8 cellular contexts compared by ENCODE assay signal in genomic region chr11:66418168-66418985, GRCh38. TPM values are rescaled to one million over a fixed set of nuclear protein-coding genes. Genes with fewer than 3 reads are reported as not detected.
DNase-seq lines count a peak whose midpoint lies in the region; ATAC-seq and TF ChIP-seq lines count a peak whose summit lies in the region.

No MANE protein-coding gene starts in this region.

- H3K27ac ChIP-seq in CD4-positive, CD25-positive, alpha-beta regulatory T cell (ENCODE audit: insufficient read depth, low read length, poor library complexity, severe bottlenecking) = no peak overlapping the region
- H3K27ac ChIP-seq in OCI-LY3 (ENCODE audit: low read length) = no peak overlapping the region

- H3K27me3 Mint-ChIP-seq in CD4-positive, CD25-positive, alpha-beta regulatory T cell = peaks cover 38% of the 10 kb centered on the region
- H3K27me3 Mint-ChIP-seq in stimulated activated memory B cell treated with anti-CD40 and anti-IgM and Interleukin-4, amounts not matched to agents 10 μg/mL and 1 μg/mL and 100 μg/mL, for 72 hours = peaks cover 63% of the 10 kb centered on the region

- H3K4me1 Mint-ChIP-seq in CD4-positive, CD25-positive, alpha-beta regulatory T cell = peaks cover 2 to 13% (median 4%) of the 10 kb centered on the region in 4 donors
- peaks cover 18% of the 10 kb centered on the region for H3K4me1 Mint-ChIP-seq in stimulated activated memory B cell treated with anti-CD40 and anti-IgM and Interleukin-4, amounts not matched to agents 10 μg/mL and 1 μg/mL and 100 μg/mL, for 72 hours

- H3K79me2 ChIP-seq in OCI-LY3 (ENCODE audit: low read length) = no peaks in the 10 kb centered on the region

- H3K36me3 ChIP-seq in CD4-positive, CD25-positive, alpha-beta regulatory T cell (ENCODE audit: control insufficient read depth, insufficient read depth, low read length) = no peaks in the 10 kb centered on the region
- no peaks in the 10 kb centered on the region for H3K36me3 ChIP-seq in OCI-LY3 (replicated peaks; ENCODE audit: low read depth, low read length)

- no peak overlapping the region for H3K27ac Mint-ChIP-seq in CD4-positive, CD25-positive, alpha-beta regulatory T cell
- H3K27ac Mint-ChIP-seq in stimulated activated memory B cell treated with anti-CD40 and anti-IgM and Interleukin-4, amounts not matched to agents 10 μg/mL and 1 μg/mL and 100 μg/mL, for 72 hours = no peak overlapping the region

- H3K4me3 Mint-ChIP-seq in CD4-positive, CD25-positive, alpha-beta regulatory T cell = peak overlapping the region in 2 of 4 donors; percentile 42 to 57
- peak overlapping the region; percentile 5 for H3K4me3 Mint-ChIP-seq in stimulated activated memory B cell treated with anti-CD40 and anti-IgM and Interleukin-4, amounts not matched to agents 10 μg/mL and 1 μg/mL and 100 μg/mL, for 72 hours

- H3K36me3 Mint-ChIP-seq in CD4-positive, CD25-positive, alpha-beta regulatory T cell = no peaks in the 10 kb centered on the region
- H3K36me3 Mint-ChIP-seq in stimulated activated memory B cell treated with anti-CD40 and anti-IgM and Interleukin-4, amounts not matched to agents 10 μg/mL and 1 μg/mL and 100 μg/mL, for 72 hours = no peaks in the 10 kb centered on the region

- no peaks in the 10 kb centered on the region for H3K4me1 ChIP-seq in CD4-positive, CD25-positive, alpha-beta regulatory T cell (ENCODE audit: control insufficient read depth, insufficient read depth, low read length, poor library complexity, severe bottlenecking)
- H3K4me1 ChIP-seq in OCI-LY3 (ENCODE audit: low read length) = 0 out of 2 replicates have a peak, but pooled peaks cover 6% of the 10 kb centered on the region

- H3K9me3 ChIP-seq in CD4-positive, CD25-positive, alpha-beta regulatory T cell (ENCODE audit: control insufficient read depth in 2 of 2, low read length in 2 of 2) = no peaks in the 10 kb centered on the region
- no peaks in the 10 kb centered on the region for H3K9me3 ChIP-seq in OCI-LY3 (ENCODE audit: insufficient read depth, low read length)

- peaks cover 47% of the 10 kb centered on the region for H4K20me1 ChIP-seq in OCI-LY3 (ENCODE audit: insufficient read depth, low read length)

- H3K4me2 ChIP-seq in OCI-LY3 (ENCODE audit: low read length) = no peak overlapping the region

- peak in 2 of 3 donors; percentile 41 to 60 for DNase-seq in CD4-positive, CD25-positive, alpha-beta regulatory T cell
- DNase-seq in HPDE6-E6E7 (ENCODE audit: extremely low spot score) = peak; percentile 95
- peak; percentile 86 for DNase-seq in activated CD8-positive, alpha-beta memory T cell treated with anti-CD3 and anti-CD28 coated beads, Interleukin-2, amount 50 U/mL, for 48 hours
- DNase-seq in epidermal melanocyte (ENCODE audit: insufficient read length, low spot score) = peak; percentile 67
- DNase-seq in myocyte (ENCODE audit: low read depth) = peak; percentile 97

- peak; percentile 29 to 35 for ATAC-seq in CD4-positive, CD25-positive, alpha-beta regulatory T cell (ENCODE audit: low read depth in 2 of 2)
- ATAC-seq in stimulated activated memory B cell treated with anti-CD40 and anti-IgM and Interleukin-4, amounts not matched to agents 10 μg/mL and 1 μg/mL and 100 μg/mL, for 72 hours = peak; percentile 75
- ATAC-seq in GM19455 (IDR thresholded peaks at IDR 0.05; ENCODE audit: unreplicated experiment) = no peak

- H2AFZ ChIP-seq in OCI-LY3 (ENCODE audit: low read depth, low read length) = no peak overlapping the region

- H3K9ac ChIP-seq in OCI-LY3 (ENCODE audit: low read length) = no peak overlapping the region

- peaks cover 0 to 6% (median 0%) of the 10 kb centered on the region in 7 donors for H3K9me3 Mint-ChIP-seq in CD4-positive, CD25-positive, alpha-beta regulatory T cell
- H3K9me3 Mint-ChIP-seq in stimulated activated memory B cell treated with anti-CD40 and anti-IgM and Interleukin-4, amounts not matched to agents 10 μg/mL and 1 μg/mL and 100 μg/mL, for 72 hours = no peaks in the 10 kb centered on the region

- peaks cover 27% of the 10 kb centered on the region for H3K27me3 ChIP-seq in CD4-positive, CD25-positive, alpha-beta regulatory T cell (ENCODE audit: control insufficient read depth, insufficient read depth, low read length)
- H3K27me3 ChIP-seq in OCI-LY3 (ENCODE audit: low read depth, low read length) = peaks cover 19% of the 10 kb centered on the region

- TF ChIP-seq CTCF in OCI-LY3 (IDR thresholded peaks at IDR 0.05; ENCODE audit: low read depth, low read length) = peak; percentile 47

- H3K4me3 ChIP-seq in CD4-positive, CD25-positive, alpha-beta regulatory T cell (ENCODE audit: low read depth, low read length) = no peak overlapping the region
- no peak overlapping the region for H3K4me3 ChIP-seq in OCI-LY3 (ENCODE audit: low read length)

RNA-seq across cellular contexts. Expression of gene NPAS4, which starts 2.5 kb away (rescaled TPM):
- total RNA-seq in CD4-positive, CD25-positive, alpha-beta regulatory T cell = not detected
- polyA plus RNA-seq in CD4-positive, CD25-positive, alpha-beta regulatory T cell = not detected
- total RNA-seq in myocyte = not detected in 2 replicates
- polyA plus RNA-seq in myocyte (2012) = 0.03 TPM

RNA-seq across cellular contexts. Expression of gene MRPL11, which starts 20.3 kb away (rescaled TPM):
- total RNA-seq in CD4-positive, CD25-positive, alpha-beta regulatory T cell = 22.7 TPM
- 10 to 100 TPM; 80.4 to 96.9 (median 84.5) TPM for polyA plus RNA-seq in CD4-positive, CD25-positive, alpha-beta regulatory T cell
- total RNA-seq in myocyte = 23.1 and 27.9 TPM in 2 replicates
- polyA plus RNA-seq in myocyte (2012) = 31.0 TPM

RNA-seq across cellular contexts. Expression of gene SLC29A2, which starts 46.8 kb away (rescaled TPM):
- total RNA-seq in CD4-positive, CD25-positive, alpha-beta regulatory T cell = 3.4 TPM
- polyA plus RNA-seq in CD4-positive, CD25-positive, alpha-beta regulatory T cell = 1 to 10 TPM in 3 of 4 donors, under 1 TPM in 1; 0.83 to 2.3 (median 1.6) TPM
- total RNA-seq in myocyte = 4.5 and 8.5 TPM in 2 replicates
- polyA plus RNA-seq in myocyte (2012) = 0.79 TPM

RNA-seq across cellular contexts. Expression of gene PELI3, which starts 48.3 kb away (rescaled TPM):
- 9.6 TPM for total RNA-seq in CD4-positive, CD25-positive, alpha-beta regulatory T cell
- polyA plus RNA-seq in CD4-positive, CD25-positive, alpha-beta regulatory T cell = 1 to 10 TPM; 4.4 to 9.3 (median 5.7) TPM
- 5.5 and 9.3 TPM in 2 replicates for total RNA-seq in myocyte
- polyA plus RNA-seq in myocyte (2012) = 5.2 TPM
